ENCODE assay signal across 8 cellular contexts in genomic region chr17:67246648-67247415, GRCh38. TPM values are rescaled to one million over a fixed set of nuclear protein-coding genes. Genes with fewer than 3 reads are reported as not detected.
DNase-seq lines count a peak whose midpoint lies in the region; ATAC-seq and TF ChIP-seq lines count a peak whose summit lies in the region.

No MANE protein-coding gene starts in this region.

- H3K9me3 ChIP-seq in Panc1 (ENCODE audit: control insufficient read depth, insufficient read depth, low read depth, low read length), result no peaks in the 10 kb centered on the region

- H3K4me3 ChIP-seq in Panc1 (ENCODE audit: low read depth in 2 of 2, low read length in 2 of 2), result peak overlapping the region; percentile 79 to 87

- peak; percentile 56 for ATAC-seq in HG02642 (IDR thresholded peaks at IDR 0.05; ENCODE audit: poor library complexity, unreplicated experiment)
- ATAC-seq in Panc1, result peak; percentile 69
- ATAC-seq in left colon, result peak; percentile 69
- no peak for ATAC-seq in stimulated activated naive CD8-positive, alpha-beta T cell treated with anti-CD3 and anti-CD28 coated beads, Interleukin-15, amount 100 ng/mL, for 72 hours

- H3K4me1 ChIP-seq in Panc1 (ENCODE audit: control insufficient read depth, insufficient read depth, low read length), result peaks cover 3% of the 10 kb centered on the region

- CTCF ChIA-PET in Panc1 (lab: Charles Lee), result no interaction called here

- no peaks in the 10 kb centered on the region for H3K27me3 ChIP-seq in Panc1 (ENCODE audit: control insufficient read depth, insufficient read depth, low read length)

- in situ Hi-C loops in Panc1 (cut with HindIII; ENCODE audit: low pct_unique_long_range_greater_than_20kb, low sequenced_read_pairs), result no loop called here

- peak; percentile 76 for DNase-seq in NK-92 treated with Interleukin-12 subunit alpha and Interleukin-12 subunit beta, amount 100 ng/mL, for 24 hours (lab: John Stamatoyannopoulos, UW)
- DNase-seq in NK-92 (lab: John Stamatoyannopoulos, UW; ENCODE audit: unreplicated experiment) (no peak), Panc1 (ENCODE audit: low read depth, low spot score) (no peak), astrocyte of the hippocampus (ENCODE audit: low read depth, low spot score) (peak; percentile 76), left colon (peak; percentile 55 to 80), GOT3 (lab: John Stamatoyannopoulos, UW) (no peak)
- no peak for DNase-seq in stimulated activated naive CD8-positive, alpha-beta T cell treated with anti-CD3 and anti-CD28 coated beads, Interleukin-15, amount 100 ng/mL, for 72 hours

- H3K4me3 Mint-ChIP-seq in stimulated activated naive CD8-positive, alpha-beta T cell treated with anti-CD3 and anti-CD28 coated beads, Interleukin-15, amount 100 ng/mL, for 72 hours, result peak overlapping the region; percentile 72 to 89

- H3K9me3 Mint-ChIP-seq in stimulated activated naive CD8-positive, alpha-beta T cell treated with anti-CD3 and anti-CD28 coated beads, Interleukin-15, amount 100 ng/mL, for 72 hours, result no peaks in the 10 kb centered on the region

- POLR2A ChIA-PET in Panc1 (lab: Charles Lee), result no interaction called here

- no peak overlapping the region for H3K27ac Mint-ChIP-seq in stimulated activated naive CD8-positive, alpha-beta T cell treated with anti-CD3 and anti-CD28 coated beads, Interleukin-15, amount 100 ng/mL, for 72 hours

- intact Hi-C loops in Panc1 (cut with micrococcal nuclease; ENCODE audit: unreplicated experiment), result no loop called here
- intact Hi-C loops in left colon (cut with DNase I, micrococcal nuclease), result no loop called here

- TF ChIP-seq CTCF in Panc1 (IDR thresholded peaks at IDR 0.05), result no peak

- H3K4me1 Mint-ChIP-seq in stimulated activated naive CD8-positive, alpha-beta T cell treated with anti-CD3 and anti-CD28 coated beads, Interleukin-15, amount 100 ng/mL, for 72 hours, result peaks cover 31% of the 10 kb centered on the region

- no peak overlapping the region for H3K27ac ChIP-seq in Panc1 (ENCODE audit: low read length)

- peaks cover 18% of the 10 kb centered on the region for H3K27me3 Mint-ChIP-seq in stimulated activated naive CD8-positive, alpha-beta T cell treated with anti-CD3 and anti-CD28 coated beads, Interleukin-15, amount 100 ng/mL, for 72 hours

- BruUV-seq in Panc1 (replicated peaks; lab: Mats Ljungman, UMichigan), result no TSS peak

- peaks cover 9% of the 10 kb centered on the region; the same call in 1 of the 2 replicates for H3K36me3 ChIP-seq in Panc1 (ENCODE audit: control insufficient read depth, insufficient read depth, low read length)

RNA-seq across cellular contexts. Expression of gene HELZ, which starts 1.8 kb away (rescaled TPM):
- total RNA-seq in Panc1 (2021; ENCODE audit: unreplicated experiment) (15.0 TPM), left colon (10 to 100 TPM; 43.7 to 51.5 TPM)
- polyA plus RNA-seq in Panc1 (2012; ENCODE audit: insufficient read length), result 2.9 TPM

Comparison
In these comparisons a context has a peak if more than half of its experiments do, and no peak if none do; other contexts are left out.
1. DNase-seq: peak in NK-92 treated with Interleukin-12 subunit alpha and Interleukin-12 subunit beta, amount 100 ng/mL, for 24 hours (single experiment), astrocyte of the hippocampus (single experiment) and left colon (2 of 2); none in NK-92 (single experiment), Panc1 (single experiment), stimulated activated naive CD8-positive, alpha-beta T cell treated with anti-CD3 and anti-CD28 coated beads, Interleukin-15, amount 100 ng/mL, for 72 hours (0 of 2) and GOT3 (single experiment).